ENCODE assay signal across 15 cellular contexts in genomic region chr18:51643483-51643882, GRCh38.
A peak's percentile ranks its signal among the peaks of the same experiment; 100 is the strongest.
DNase-seq lines count a peak whose midpoint lies in the region; ATAC-seq and TF ChIP-seq lines count a peak whose summit lies in the region.
"Had no signal": no experiment of that assay in that cellular context is flagged by ENCODE, and none has a peak within 500 bp of the region (broad histone marks: within the 10 kb centered on the region; RNA-seq: fewer than 3 reads in every experiment).

No MANE protein-coding gene starts in this region.

- H3K4me3 Mint-ChIP-seq in endodermal cell = no peak overlapping the region
- H3K4me3 Mint-ChIP-seq: B cell; CD8-positive, alpha-beta T cell; IgD-negative memory B cell had no signal

- H3K4me1 Mint-ChIP-seq in endodermal cell = peaks cover 40% of the 10 kb centered on the region
- H3K4me1 Mint-ChIP-seq: B cell, IgD-negative memory B cell had no signal

- H3K9ac ChIP-seq in endodermal cell (ENCODE audit: extremely low read depth, low read length, poor library complexity, severe bottlenecking) = no peak overlapping the region
- H3K9ac ChIP-seq: BLaER1 treated with 17β-estradiol and CSF1 and Interleukin-3, amounts not matched to agents 10 nM and 100 nM had no signal

- H3K9me3 ChIP-seq in A673 (ENCODE audit: low read depth, low read length, poor library complexity, severe bottlenecking) (no peaks in the 10 kb centered on the region), endodermal cell (ENCODE audit: control insufficient read depth, low read length) (peaks cover 6% of the 10 kb centered on the region)
- H3K9me3 ChIP-seq: HAP-1 had no signal

- POLR2A ChIA-PET in A673 (lab: Charles Lee; ENCODE audit: low non-redundant PET) = no interaction called here

- H3K4me1 ChIP-seq in A673 (ENCODE audit: insufficient read depth, low read length, poor library complexity, severe bottlenecking) = peaks cover 49% of the 10 kb centered on the region
- H3K4me1 ChIP-seq in endodermal cell (ENCODE audit: control insufficient read depth, insufficient read depth, low read length) = peaks cover 5% of the 10 kb centered on the region
- H3K4me1 ChIP-seq: BLaER1 treated with 17β-estradiol and CSF1 and Interleukin-3, amounts not matched to agents 10 nM and 100 nM; HAP-1 had no signal

- CTCF ChIA-PET in A673 (lab: Charles Lee) = no interaction called here

- BruUV-seq in A673 (replicated peaks; lab: Mats Ljungman, UMichigan) = no TSS peak

- peaks cover 10% of the 10 kb centered on the region for H3K9me3 Mint-ChIP-seq in endodermal cell
- H3K9me3 Mint-ChIP-seq: CD8-positive, alpha-beta T cell had no signal

- TF ChIP-seq CTCF in A673 (conservative IDR thresholded peaks at IDR 0.05; ENCODE audit: low read depth, low read length) (no peak), endodermal cell (conservative IDR thresholded peaks at IDR 0.05) (no peak)

- H3K27me3 Mint-ChIP-seq in endodermal cell (ENCODE audit: insufficient read depth) = no peaks in the 10 kb centered on the region

- no peak overlapping the region for H3K4me3 ChIP-seq in A673 (ENCODE audit: low read depth, low read length, poor library complexity, severe bottlenecking)
- peak overlapping the region; percentile 37 for H3K4me3 ChIP-seq in endodermal cell (ENCODE audit: low read length)
- H3K4me3 ChIP-seq: BLaER1 treated with 17β-estradiol and CSF1 and Interleukin-3, amounts not matched to agents 10 nM and 100 nM; HAP-1 had no signal

- ATAC-seq in GM18868 (IDR thresholded peaks at IDR 0.05; ENCODE audit: unreplicated experiment) = no peak
- ATAC-seq: CD8-positive, alpha-beta T cell; HepG2 had no signal

- peak; percentile 52 for DNase-seq in A673 (ENCODE audit: low spot score)
- peak; percentile 6 to 67 for DNase-seq in NCI-H524 (lab: John Stamatoyannopoulos, UW)
- peak; percentile 84 for DNase-seq in NCI-H82 treated with DMSO at 0.1 percent for 48 hours (lab: John Stamatoyannopoulos, UW; ENCODE audit: unreplicated experiment)
- DNase-seq in endodermal cell = no peak
- DNase-seq in cortex of kidney (lab: John Stamatoyannopoulos, UW) = no peak
- no peak for DNase-seq in GOT3 (lab: John Stamatoyannopoulos, UW)
- DNase-seq: 8988T; Calu3; CD8-positive, alpha-beta T cell had no signal

- WGBS in endodermal cell (ENCODE audit: insufficient coverage in 1 of 2, insufficient read length in 1 of 2), 2 experiments = 86 to 100% methylated on average over 2 of the region's 2 CpGs

- no peaks in the 10 kb centered on the region for H3K36me3 ChIP-seq in A673 (ENCODE audit: insufficient read depth, low read length, poor library complexity, severe bottlenecking)
- H3K36me3 ChIP-seq in endodermal cell (ENCODE audit: control insufficient read depth, insufficient read depth, low read length) = no peaks in the 10 kb centered on the region
- H3K36me3 ChIP-seq: BLaER1 treated with 17β-estradiol and CSF1 and Interleukin-3, amounts not matched to agents 10 nM and 100 nM; HAP-1 had no signal

- no peak overlapping the region for H3K27ac Mint-ChIP-seq in endodermal cell
- H3K27ac Mint-ChIP-seq: B cell; CD8-positive, alpha-beta T cell; IgD-negative memory B cell had no signal

- H3K27me3 ChIP-seq in A673 (replicated peaks; ENCODE audit: insufficient read depth, low read depth, low read length, poor library complexity) (no peaks in the 10 kb centered on the region), endodermal cell (ENCODE audit: control insufficient read depth, insufficient read depth, low read length, poor library complexity, severe bottlenecking) (no peaks in the 10 kb centered on the region)
- H3K27me3 ChIP-seq: BLaER1 treated with 17β-estradiol and CSF1 and Interleukin-3, amounts not matched to agents 10 nM and 100 nM had no signal

- H3K36me3 Mint-ChIP-seq in endodermal cell (ENCODE audit: low read depth) = peaks cover 1% of the 10 kb centered on the region
- H3K36me3 Mint-ChIP-seq: CD8-positive, alpha-beta T cell; IgD-negative memory B cell had no signal

- intact Hi-C loops in A673 (cut with micrococcal nuclease; ENCODE audit: unreplicated experiment) = no loop called here

- H3K27ac ChIP-seq in A673 (ENCODE audit: low read depth, low read length, poor library complexity, severe bottlenecking) (no peak overlapping the region), endodermal cell (ENCODE audit: low read depth, low read length) (no peak overlapping the region)
- H3K27ac ChIP-seq: BLaER1 treated with 17β-estradiol and CSF1 and Interleukin-3, amounts not matched to agents 10 nM and 100 nM had no signal

Comparison
In these comparisons a context has a peak if more than half of its experiments do, and no peak if none do; other contexts are left out.
1. DNase-seq: peak in A673 (single experiment), NCI-H524 (2 of 2) and NCI-H82 treated with DMSO at 0.1 percent for 48 hours (single experiment); none in endodermal cell (single experiment), cortex of kidney (single experiment) and GOT3 (single experiment).